Comparison of ENCODE assay signal across 8 cellular contexts in the genomic region with DNA sequence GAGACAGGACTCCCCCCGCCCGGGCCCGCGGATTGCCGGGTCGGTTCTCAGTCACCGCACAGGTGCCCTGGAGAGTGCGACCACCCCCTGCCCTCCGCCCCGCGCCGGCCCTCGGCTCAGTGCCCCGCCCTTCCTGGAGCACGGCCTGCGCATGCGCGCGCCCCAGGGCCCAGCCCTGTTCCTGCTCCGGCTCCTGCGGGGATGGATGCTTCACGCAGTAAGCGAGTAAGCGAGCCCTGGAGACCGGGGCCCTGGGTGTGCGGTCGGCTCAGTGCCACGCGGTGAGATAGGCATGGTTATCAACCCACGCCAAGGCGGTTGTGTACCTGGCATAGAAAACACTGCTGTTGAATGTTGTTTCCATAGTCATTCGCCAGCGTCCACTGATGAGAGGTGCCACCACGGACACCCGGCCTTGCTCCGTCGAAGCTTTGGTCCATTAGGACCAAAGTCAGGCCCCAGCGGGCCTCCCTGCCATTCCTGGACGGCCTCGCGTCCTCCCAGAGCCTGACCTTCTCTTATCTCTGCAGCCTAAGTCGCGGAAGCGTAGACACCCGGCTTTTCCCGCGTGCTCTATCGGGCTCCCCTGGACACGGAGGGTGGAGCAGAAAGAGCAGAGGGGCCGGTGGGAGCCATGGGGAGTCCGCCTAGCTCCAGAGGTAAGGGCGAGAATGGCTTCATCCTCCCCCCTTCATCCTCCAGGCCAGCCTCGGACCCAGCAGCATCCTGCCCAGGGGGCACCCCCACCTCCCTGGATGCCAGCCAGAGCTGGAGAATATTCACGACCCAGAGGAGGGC.
A peak's percentile ranks its signal among the peaks of the same experiment; 100 is the strongest.
DNase-seq lines count a peak whose midpoint lies in the region; ATAC-seq, FAIRE-seq and TF ChIP-seq lines count a peak whose summit lies in the region.

No MANE protein-coding gene starts in this region.

- WGBS in HepG2 (ENCODE audit: low lambda C conversion rate) = 3% methylated on average over 6 of the region's 54 CpGs

- FAIRE-seq in GM18507 (lab: Jason Lieb, UNC) (no peak), HepG2 (lab: Jason Lieb, UNC) (no peak)

- no peak overlapping the region for H2AFZ ChIP-seq in HepG2 (ENCODE audit: low read length)

- no peak overlapping the region for H3K9ac ChIP-seq in HepG2 (ENCODE audit: insufficient read depth, low read depth, low read length)

- H3K4me2 ChIP-seq in HepG2 (ENCODE audit: low read depth, low read length) = peak overlapping the region; percentile 77

- no peaks in the 10 kb centered on the region for H4K20me1 ChIP-seq in HepG2 (ENCODE audit: insufficient read depth, low read length)

- CTCF ChIA-PET in HepG2 (lab: Yijun Ruan, JAX; ENCODE audit: low intra/inter-chr PET ratio, low total read pairs) = no interaction called here

- TF ChIP-seq RAD21 in HepG2 (CRISPR knock-in tag; IDR thresholded peaks at IDR 0.05) = no peak

- TF ChIP-seq CTCF in HepG2 (CRISPR knock-in tag; IDR thresholded peaks at IDR 0.05) = no peak

- H3K27ac ChIP-seq in HepG2 (ENCODE audit: extremely low read length, insufficient read depth, low read length) = no peak overlapping the region

- H3K4me1 ChIP-seq in HepG2 (ENCODE audit: insufficient read depth, low read length) = peaks cover 12% of the 10 kb centered on the region; the same call in 1 of the 2 replicates

- DNase-seq in GM18507 (ENCODE audit: extremely low spot score, insufficient read length, low read depth) = peak; percentile 67
- peak; percentile 43 for DNase-seq in activated CD4-positive, alpha-beta T cell treated with anti-CD3 and anti-CD28 coated beads for 1 hour
- peak; percentile 54 for DNase-seq in central memory CD4-positive, alpha-beta T cell
- DNase-seq in HepG2 (ENCODE audit: low spot score) = peak; percentile 10
- peak; percentile 34 for DNase-seq in stimulated activated CD8-positive, alpha-beta memory T cell treated with anti-CD3 and anti-CD28 coated beads, Interleukin-12 subunit alpha, Interleukin-12 subunit beta, amount 100 ng/mL, for 4 hours (ENCODE audit: low read depth)
- DNase-seq in NCI-H2227 (lab: John Stamatoyannopoulos, UW; ENCODE audit: unreplicated experiment) = no peak
- DNase-seq in DMS 273 (lab: John Stamatoyannopoulos, UW; ENCODE audit: unreplicated experiment) = no peak

- POLR2A ChIA-PET in HepG2 (lab: Yijun Ruan, JAX) = no interaction called here

- TF ChIP-seq EP300 in HepG2 (IDR thresholded peaks at IDR 0.05; ENCODE audit: low read depth in 2 of 2, low read length in 2 of 2) = no peak
- TF ChIP-seq EP300 in HepG2 (CRISPR knock-in tag; IDR thresholded peaks at IDR 0.05; ENCODE audit: borderline replicate concordance) = no peak

- H3K36me3 ChIP-seq in HepG2 (replicated peaks in 1 of 2; ENCODE audit: control insufficient read depth in 1 of 2, insufficient read depth in 2 of 2, low read length in 2 of 2) = no peaks in the 10 kb centered on the region

- ATAC-seq in HG03095 (IDR thresholded peaks at IDR 0.05; ENCODE audit: unreplicated experiment) = peak; percentile 77
- ATAC-seq in HepG2 = peak; percentile 84

- peaks cover 0 to 28% of the 10 kb centered on the region in 2 experiments; a peak in 3 of 5 replicates for H3K27me3 ChIP-seq in HepG2 (ENCODE audit: control insufficient read depth in 1 of 2, insufficient read depth in 2 of 2, low read length in 2 of 2)

- intact Hi-C loops in HepG2 (cut with micrococcal nuclease; ENCODE audit: unreplicated experiment) = no loop called here

- peak overlapping the region; percentile 11 to 64 (median 31); a peak in 5 of 6 replicates for H3K4me3 ChIP-seq in HepG2 (replicated peaks in 1 of 3; ENCODE audit: insufficient read depth in 1 of 3, low read depth in 2 of 3, low read length in 3 of 3)

- in situ Hi-C loops in HepG2 (cut with HindIII; ENCODE audit: extremely low pct_ligation_motif_present, low pct_unique_long_range_greater_than_20kb) = no loop called here

- BruUV-seq in HepG2 (replicated peaks; lab: Mats Ljungman, UMichigan) = no TSS peak

- no peaks in the 10 kb centered on the region for H3K9me3 ChIP-seq in HepG2 (ENCODE audit: low read length)

- no peak for TF ChIP-seq POLR2A in HepG2 (IDR thresholded peaks at IDR 0.05; ENCODE audit: insufficient read depth in 1 of 2, low read depth in 2 of 2, low read length in 2 of 2)

- no peaks in the 10 kb centered on the region for H3K79me2 ChIP-seq in HepG2 (ENCODE audit: insufficient read depth, low read length)

TF ChIP-seq in HepG2, 621 proteins besides CTCF, POLR2A, EP300 and RAD21 (continues in another document):
- TF ChIP-seq KAT8 (CRISPR knock-in tag; IDR thresholded peaks at IDR 0.05) (no peak), SP140L (CRISPR knock-in tag; IDR thresholded peaks at IDR 0.05; ENCODE audit: borderline replicate concordance) (no peak), NRL (CRISPR knock-in tag; IDR thresholded peaks at IDR 0.05; ENCODE audit: borderline replicate concordance) (peak; percentile 43; the same call in 1 of the 2 replicates), HOXA3 (CRISPR knock-in tag; IDR thresholded peaks at IDR 0.05) (0 out of 2 replicates have a peak, but pooled peaks have one; percentile 2), HNF4A (CRISPR knock-in tag; IDR thresholded peaks at IDR 0.05) (no peak), SMAD1 (CRISPR knock-in tag; IDR thresholded peaks at IDR 0.05; ENCODE audit: borderline replicate concordance, low read depth) (no peak), IRF2 (CRISPR knock-in tag; IDR thresholded peaks at IDR 0.05) (no peak), KDM2A (CRISPR knock-in tag; IDR thresholded peaks at IDR 0.05; ENCODE audit: borderline replicate concordance, low read depth) (peak; percentile 36; the same call in 1 of the 2 replicates), GABPB1 (CRISPR knock-in tag; IDR thresholded peaks at IDR 0.05) (peak; percentile 31; the same call in 1 of the 2 replicates), PAX8 (CRISPR knock-in tag; IDR thresholded peaks at IDR 0.05; ENCODE audit: borderline replicate concordance) (no peak), ZBTB1 (CRISPR knock-in tag; IDR thresholded peaks at IDR 0.05; ENCODE audit: borderline replicate concordance) (no peak)
- TF ChIP-seq, protein P1, sequence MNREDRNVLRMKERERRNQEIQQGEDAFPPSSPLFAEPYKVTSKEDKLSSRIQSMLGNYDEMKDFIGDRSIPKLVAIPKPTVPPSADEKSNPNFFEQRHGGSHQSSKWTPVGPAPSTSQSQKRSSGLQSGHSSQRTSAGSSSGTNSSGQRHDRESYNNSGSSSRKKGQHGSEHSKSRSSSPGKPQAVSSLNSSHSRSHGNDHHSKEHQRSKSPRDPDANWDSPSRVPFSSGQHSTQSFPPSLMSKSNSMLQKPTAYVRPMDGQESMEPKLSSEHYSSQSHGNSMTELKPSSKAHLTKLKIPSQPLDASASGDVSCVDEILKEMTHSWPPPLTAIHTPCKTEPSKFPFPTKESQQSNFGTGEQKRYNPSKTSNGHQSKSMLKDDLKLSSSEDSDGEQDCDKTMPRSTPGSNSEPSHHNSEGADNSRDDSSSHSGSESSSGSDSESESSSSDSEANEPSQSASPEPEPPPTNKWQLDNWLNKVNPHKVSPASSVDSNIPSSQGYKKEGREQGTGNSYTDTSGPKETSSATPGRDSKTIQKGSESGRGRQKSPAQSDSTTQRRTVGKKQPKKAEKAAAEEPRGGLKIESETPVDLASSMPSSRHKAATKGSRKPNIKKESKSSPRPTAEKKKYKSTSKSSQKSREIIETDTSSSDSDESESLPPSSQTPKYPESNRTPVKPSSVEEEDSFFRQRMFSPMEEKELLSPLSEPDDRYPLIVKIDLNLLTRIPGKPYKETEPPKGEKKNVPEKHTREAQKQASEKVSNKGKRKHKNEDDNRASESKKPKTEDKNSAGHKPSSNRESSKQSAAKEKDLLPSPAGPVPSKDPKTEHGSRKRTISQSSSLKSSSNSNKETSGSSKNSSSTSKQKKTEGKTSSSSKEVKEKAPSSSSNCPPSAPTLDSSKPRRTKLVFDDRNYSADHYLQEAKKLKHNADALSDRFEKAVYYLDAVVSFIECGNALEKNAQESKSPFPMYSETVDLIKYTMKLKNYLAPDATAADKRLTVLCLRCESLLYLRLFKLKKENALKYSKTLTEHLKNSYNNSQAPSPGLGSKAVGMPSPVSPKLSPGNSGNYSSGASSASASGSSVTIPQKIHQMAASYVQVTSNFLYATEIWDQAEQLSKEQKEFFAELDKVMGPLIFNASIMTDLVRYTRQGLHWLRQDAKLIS (CRISPR knock-in tag; IDR thresholded peaks at IDR 0.05) = no peak
- TF ChIP-seq, protein P2, sequence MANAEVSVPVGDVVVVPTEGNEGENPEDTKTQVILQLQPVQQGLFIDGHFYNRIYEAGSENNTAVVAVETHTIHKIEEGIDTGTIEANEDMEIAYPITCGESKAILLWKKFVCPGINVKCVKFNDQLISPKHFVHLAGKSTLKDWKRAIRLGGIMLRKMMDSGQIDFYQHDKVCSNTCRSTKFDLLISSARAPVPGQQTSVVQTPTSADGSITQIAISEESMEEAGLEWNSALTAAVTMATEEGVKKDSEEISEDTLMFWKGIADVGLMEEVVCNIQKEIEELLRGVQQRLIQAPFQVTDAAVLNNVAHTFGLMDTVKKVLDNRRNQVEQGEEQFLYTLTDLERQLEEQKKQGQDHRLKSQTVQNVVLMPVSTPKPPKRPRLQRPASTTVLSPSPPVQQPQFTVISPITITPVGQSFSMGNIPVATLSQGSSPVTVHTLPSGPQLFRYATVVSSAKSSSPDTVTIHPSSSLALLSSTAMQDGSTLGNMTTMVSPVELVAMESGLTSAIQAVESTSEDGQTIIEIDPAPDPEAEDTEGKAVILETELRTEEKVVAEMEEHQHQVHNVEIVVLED (CRISPR knock-in tag; IDR thresholded peaks at IDR 0.05; ENCODE audit: borderline replicate concordance) = no peak
- TF ChIP-seq, protein P3, sequence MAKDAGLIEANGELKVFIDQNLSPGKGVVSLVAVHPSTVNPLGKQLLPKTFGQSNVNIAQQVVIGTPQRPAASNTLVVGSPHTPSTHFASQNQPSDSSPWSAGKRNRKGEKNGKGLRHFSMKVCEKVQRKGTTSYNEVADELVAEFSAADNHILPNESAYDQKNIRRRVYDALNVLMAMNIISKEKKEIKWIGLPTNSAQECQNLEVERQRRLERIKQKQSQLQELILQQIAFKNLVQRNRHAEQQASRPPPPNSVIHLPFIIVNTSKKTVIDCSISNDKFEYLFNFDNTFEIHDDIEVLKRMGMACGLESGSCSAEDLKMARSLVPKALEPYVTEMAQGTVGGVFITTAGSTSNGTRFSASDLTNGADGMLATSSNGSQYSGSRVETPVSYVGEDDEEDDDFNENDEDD (CRISPR knock-in tag; IDR thresholded peaks at IDR 0.05; ENCODE audit: borderline replicate concordance) = no peak

Comparison
In these comparisons a context has a peak if more than half of its experiments do, and no peak if none do; other contexts are left out.
1. DNase-seq: peak in GM18507 (single experiment), activated CD4-positive, alpha-beta T cell treated with anti-CD3 and anti-CD28 coated beads for 1 hour (single experiment), central memory CD4-positive, alpha-beta T cell (single experiment), HepG2 (single experiment) and stimulated activated CD8-positive, alpha-beta memory T cell treated with anti-CD3 and anti-CD28 coated beads, Interleukin-12 subunit alpha, Interleukin-12 subunit beta, amount 100 ng/mL, for 4 hours (single experiment); none in NCI-H2227 (single experiment) and DMS 273 (single experiment).